ENCODE assay signal across 8 cellular contexts in the genomic region with DNA sequence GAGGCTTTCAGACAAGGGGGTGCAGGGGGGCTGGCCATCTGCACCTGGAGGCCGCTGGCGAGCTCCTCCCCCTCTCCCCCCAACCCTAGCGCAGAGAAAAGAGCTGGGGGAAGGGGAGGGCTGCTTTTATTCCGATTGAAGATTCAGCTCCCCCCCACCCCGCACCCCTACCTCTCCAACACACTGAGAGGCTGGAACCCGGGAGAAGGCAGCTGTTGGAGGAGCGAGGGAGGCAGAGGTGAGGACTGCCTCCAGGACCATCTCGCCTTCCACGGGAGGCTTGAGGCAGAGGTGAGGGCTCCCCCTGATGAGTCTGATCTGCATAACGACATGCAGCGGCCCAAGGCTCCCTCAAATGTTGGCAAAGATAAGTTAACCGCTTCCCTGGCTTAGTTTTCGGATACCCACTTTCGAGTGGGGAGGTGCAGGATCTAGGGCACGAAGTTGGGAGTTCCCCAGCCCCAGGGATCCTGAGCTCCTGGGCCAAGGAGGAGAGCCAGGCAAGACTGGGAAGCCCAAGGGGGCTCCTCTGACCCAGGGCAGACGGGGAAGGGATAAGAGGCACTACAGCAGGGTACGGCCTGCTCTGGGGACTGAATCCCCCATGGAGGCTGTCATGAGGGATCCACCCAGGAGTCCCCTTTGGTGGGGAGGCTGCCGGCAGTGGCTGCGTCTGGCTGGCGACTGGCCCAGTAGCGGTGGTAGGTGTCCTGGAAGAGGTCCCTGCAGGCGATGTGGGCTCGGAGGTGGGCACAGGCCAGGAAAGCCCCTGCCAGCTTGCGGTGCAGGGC. TPM values are rescaled to one million over a fixed set of nuclear protein-coding genes. Genes with fewer than 3 reads are reported as not detected.
DNase-seq lines count a peak whose midpoint lies in the region; ATAC-seq, FAIRE-seq and TF ChIP-seq lines count a peak whose summit lies in the region.

No MANE protein-coding gene starts in this region.

- intact Hi-C loops in activated T-helper 1 cell treated with anti-CD3 and anti-CD28 coated beads, Interleukin-12 subunit alpha, Interleukin-12 subunit beta, Interleukin-2, Interleukin-4 antibody, amounts not matched to agents 30 ng/mL and 10 ng/mL and 1 ng/mL, durations not matched to agents 14 hours and 24 hours and 36 hours (cut with micrococcal nuclease), result loop anchor here (2.0 kb wide), 1 partner anchor 77 kb away; no protein-coding TSS in a partner anchor
- intact Hi-C loops in kidney (cut with DNase I), result no loop called here

- H3K4me1 ChIP-seq in kidney (ENCODE audit: control insufficient read depth in 1 of 2, insufficient read depth in 1 of 2, low read depth in 1 of 2, low read length in 2 of 2), result peaks cover 0 to 5% of the 10 kb centered on the region in 2 donors
- H3K4me1 ChIP-seq in urinary bladder (ENCODE audit: insufficient read depth), result no peaks in the 10 kb centered on the region

- no peaks in the 10 kb centered on the region for H3K27me3 Mint-ChIP-seq in activated T-helper 1 cell treated with anti-CD3 and anti-CD28 coated beads, Interleukin-12 subunit alpha, Interleukin-12 subunit beta, Interleukin-2, Interleukin-4 antibody, amounts not matched to agents 30 ng/mL and 10 ng/mL and 1 ng/mL, durations not matched to agents 14 hours and 24 hours and 36 hours (ENCODE audit: insufficient read depth)

- H3K4me3 ChIP-seq in kidney (ENCODE audit: low read length in 2 of 2) (no peak overlapping the region), urinary bladder (ENCODE audit: low read depth, low read length) (no peak overlapping the region)

- H3K27ac ChIP-seq in kidney (ENCODE audit: low read depth in 2 of 2, low read length in 2 of 2), result peak overlapping the region; percentile 58 to 74
- peak overlapping the region; percentile 84 for H3K27ac ChIP-seq in urinary bladder (ENCODE audit: low read depth)

- FAIRE-seq in kidney (lab: Jason Lieb, UNC), result no peak

- no peaks in the 10 kb centered on the region for H3K9me3 ChIP-seq in kidney (ENCODE audit: control insufficient read depth in 1 of 2, low read length in 2 of 2)

- H3K9ac ChIP-seq in kidney (ENCODE audit: low read length in 2 of 2), result peak overlapping the region in 1 of 2 donors; percentile 73

- peaks cover 6% of the 10 kb centered on the region for H3K36me3 Mint-ChIP-seq in activated T-helper 1 cell treated with anti-CD3 and anti-CD28 coated beads, Interleukin-12 subunit alpha, Interleukin-12 subunit beta, Interleukin-2, Interleukin-4 antibody, amounts not matched to agents 30 ng/mL and 10 ng/mL and 1 ng/mL, durations not matched to agents 14 hours and 24 hours and 36 hours (ENCODE audit: low read depth)

- WGBS in urinary bladder, result 65% methylated on average over 23 of the region's 24 CpGs

- no peaks in the 10 kb centered on the region for H3K9me3 Mint-ChIP-seq in activated T-helper 1 cell treated with anti-CD3 and anti-CD28 coated beads, Interleukin-12 subunit alpha, Interleukin-12 subunit beta, Interleukin-2, Interleukin-4 antibody, amounts not matched to agents 30 ng/mL and 10 ng/mL and 1 ng/mL, durations not matched to agents 14 hours and 24 hours and 36 hours

- peak; percentile 20 to 26 for DNase-seq in stimulated activated CD4-positive, alpha-beta T cell treated with anti-CD3 and anti-CD28 coated beads, Interleukin-2, amount 100 ng/mL, for 24 hours
- no peak for DNase-seq in stimulated activated CD4-positive, alpha-beta T cell treated with anti-CD3 and anti-CD28 coated beads, Interleukin-2, amount 100 ng/mL, for 48 hours
- no peak for DNase-seq in activated T-helper 1 cell treated with anti-CD3 and anti-CD28 coated beads, Interleukin-12 subunit alpha, Interleukin-12 subunit beta, Interleukin-2, Interleukin-4 antibody, amounts not matched to agents 30 ng/mL and 10 ng/mL and 1 ng/mL, durations not matched to agents 14 hours and 24 hours and 36 hours (ENCODE audit: low spot score)
- DNase-seq in kidney (peak; percentile 82), NCI-H146 treated with DMSO at 0.1 percent for 48 hours (lab: John Stamatoyannopoulos, UW; ENCODE audit: unreplicated experiment) (no peak)

- no peak for TF ChIP-seq CTCF in kidney (IDR thresholded peaks at IDR 0.05; ENCODE audit: borderline replicate concordance, extremely low read depth, insufficient read depth)

- peak overlapping the region; percentile 87 for H3K4me3 Mint-ChIP-seq in activated T-helper 1 cell treated with anti-CD3 and anti-CD28 coated beads, Interleukin-12 subunit alpha, Interleukin-12 subunit beta, Interleukin-2, Interleukin-4 antibody, amounts not matched to agents 30 ng/mL and 10 ng/mL and 1 ng/mL, durations not matched to agents 14 hours and 24 hours and 36 hours

- ATAC-seq in HG03469 (IDR thresholded peaks at IDR 0.05; ENCODE audit: unreplicated experiment) (no peak), HG03139 (IDR thresholded peaks at IDR 0.05; ENCODE audit: unreplicated experiment) (no peak)

- H3K36me3 ChIP-seq in kidney (ENCODE audit: control insufficient read depth in 1 of 2, insufficient read depth in 2 of 2, low read length in 2 of 2), result peaks cover 1 to 5% of the 10 kb centered on the region in 2 donors
- H3K36me3 ChIP-seq in urinary bladder (ENCODE audit: insufficient read depth), result peaks cover 7% of the 10 kb centered on the region

- H3K27ac Mint-ChIP-seq in activated T-helper 1 cell treated with anti-CD3 and anti-CD28 coated beads, Interleukin-12 subunit alpha, Interleukin-12 subunit beta, Interleukin-2, Interleukin-4 antibody, amounts not matched to agents 30 ng/mL and 10 ng/mL and 1 ng/mL, durations not matched to agents 14 hours and 24 hours and 36 hours, result peak overlapping the region; percentile 84

- no peaks in the 10 kb centered on the region for H3K4me1 Mint-ChIP-seq in activated T-helper 1 cell treated with anti-CD3 and anti-CD28 coated beads, Interleukin-12 subunit alpha, Interleukin-12 subunit beta, Interleukin-2, Interleukin-4 antibody, amounts not matched to agents 30 ng/mL and 10 ng/mL and 1 ng/mL, durations not matched to agents 14 hours and 24 hours and 36 hours (ENCODE audit: low read depth)

RNA-seq across cellular contexts. Expression of a gene that starts 1.2 kb away (rescaled TPM):
- 18.1 and 20.6 TPM in 2 replicates for total RNA-seq in activated T-helper 1 cell treated with anti-CD3 and anti-CD28 coated beads, Interleukin-12 subunit alpha, Interleukin-12 subunit beta, Interleukin-2, Interleukin-4 antibody, amounts not matched to agents 30 ng/mL and 10 ng/mL and 1 ng/mL, durations not matched to agents 14 hours and 24 hours and 36 hours
- total RNA-seq in kidney (24.3 TPM), urinary bladder (22.8 TPM)
- polyA plus RNA-seq in kidney (ENCODE audit: insufficient read depth, low read depth, low replicate concordance) (3.3 TPM), urinary bladder (63.3 TPM)

RNA-seq across cellular contexts. Expression of a gene that starts 25.1 kb away (rescaled TPM):
- 38.4 and 41.6 TPM in 2 replicates for total RNA-seq in activated T-helper 1 cell treated with anti-CD3 and anti-CD28 coated beads, Interleukin-12 subunit alpha, Interleukin-12 subunit beta, Interleukin-2, Interleukin-4 antibody, amounts not matched to agents 30 ng/mL and 10 ng/mL and 1 ng/mL, durations not matched to agents 14 hours and 24 hours and 36 hours
- total RNA-seq in kidney (55.3 TPM), urinary bladder (24.4 TPM)
- polyA plus RNA-seq in kidney (ENCODE audit: insufficient read depth, low read depth, low replicate concordance) (45.8 TPM), urinary bladder (51.6 TPM)

RNA-seq across cellular contexts. Expression of a gene that starts 25.3 kb away (rescaled TPM):
- 8.7 and 9.9 TPM in 2 replicates for total RNA-seq in activated T-helper 1 cell treated with anti-CD3 and anti-CD28 coated beads, Interleukin-12 subunit alpha, Interleukin-12 subunit beta, Interleukin-2, Interleukin-4 antibody, amounts not matched to agents 30 ng/mL and 10 ng/mL and 1 ng/mL, durations not matched to agents 14 hours and 24 hours and 36 hours
- total RNA-seq in kidney, result 27.9 TPM
- 14.3 TPM for polyA plus RNA-seq in kidney (ENCODE audit: insufficient read depth, low read depth, low replicate concordance)
- 9.3 TPM for total RNA-seq in urinary bladder
- 36.4 TPM for polyA plus RNA-seq in urinary bladder

RNA-seq across cellular contexts. Expression of a gene that starts 58.7 kb away (rescaled TPM):
- 9.5 and 10.0 TPM in 2 replicates for total RNA-seq in activated T-helper 1 cell treated with anti-CD3 and anti-CD28 coated beads, Interleukin-12 subunit alpha, Interleukin-12 subunit beta, Interleukin-2, Interleukin-4 antibody, amounts not matched to agents 30 ng/mL and 10 ng/mL and 1 ng/mL, durations not matched to agents 14 hours and 24 hours and 36 hours
- total RNA-seq in kidney, result 8.7 TPM
- polyA plus RNA-seq in kidney (ENCODE audit: insufficient read depth, low read depth, low replicate concordance), result 8.9 TPM
- total RNA-seq in urinary bladder, result 0.79 TPM
- 5.7 TPM for polyA plus RNA-seq in urinary bladder

RNA-seq across cellular contexts. Expression of a gene that starts 59.4 kb away (rescaled TPM):
- total RNA-seq in activated T-helper 1 cell treated with anti-CD3 and anti-CD28 coated beads, Interleukin-12 subunit alpha, Interleukin-12 subunit beta, Interleukin-2, Interleukin-4 antibody, amounts not matched to agents 30 ng/mL and 10 ng/mL and 1 ng/mL, durations not matched to agents 14 hours and 24 hours and 36 hours, result 243 and 245 TPM in 2 replicates
- total RNA-seq in kidney (48.7 TPM), urinary bladder (22.6 TPM)
- polyA plus RNA-seq in kidney (ENCODE audit: insufficient read depth, low read depth, low replicate concordance) (52.6 TPM), urinary bladder (67.2 TPM)

Comparison
In these comparisons a context has a peak if more than half of its experiments do, and no peak if none do; other contexts are left out.
1. DNase-seq: peak in stimulated activated CD4-positive, alpha-beta T cell treated with anti-CD3 and anti-CD28 coated beads, Interleukin-2, amount 100 ng/mL, for 24 hours (2 of 2) and kidney (single experiment); none in stimulated activated CD4-positive, alpha-beta T cell treated with anti-CD3 and anti-CD28 coated beads, Interleukin-2, amount 100 ng/mL, for 48 hours (0 of 2), activated T-helper 1 cell treated with anti-CD3 and anti-CD28 coated beads, Interleukin-12 subunit alpha, Interleukin-12 subunit beta, Interleukin-2, Interleukin-4 antibody, amounts not matched to agents 30 ng/mL and 10 ng/mL and 1 ng/mL, durations not matched to agents 14 hours and 24 hours and 36 hours (single experiment) and NCI-H146 treated with DMSO at 0.1 percent for 48 hours (single experiment).